8 cellular contexts compared by ENCODE assay signal in the genomic region with DNA sequence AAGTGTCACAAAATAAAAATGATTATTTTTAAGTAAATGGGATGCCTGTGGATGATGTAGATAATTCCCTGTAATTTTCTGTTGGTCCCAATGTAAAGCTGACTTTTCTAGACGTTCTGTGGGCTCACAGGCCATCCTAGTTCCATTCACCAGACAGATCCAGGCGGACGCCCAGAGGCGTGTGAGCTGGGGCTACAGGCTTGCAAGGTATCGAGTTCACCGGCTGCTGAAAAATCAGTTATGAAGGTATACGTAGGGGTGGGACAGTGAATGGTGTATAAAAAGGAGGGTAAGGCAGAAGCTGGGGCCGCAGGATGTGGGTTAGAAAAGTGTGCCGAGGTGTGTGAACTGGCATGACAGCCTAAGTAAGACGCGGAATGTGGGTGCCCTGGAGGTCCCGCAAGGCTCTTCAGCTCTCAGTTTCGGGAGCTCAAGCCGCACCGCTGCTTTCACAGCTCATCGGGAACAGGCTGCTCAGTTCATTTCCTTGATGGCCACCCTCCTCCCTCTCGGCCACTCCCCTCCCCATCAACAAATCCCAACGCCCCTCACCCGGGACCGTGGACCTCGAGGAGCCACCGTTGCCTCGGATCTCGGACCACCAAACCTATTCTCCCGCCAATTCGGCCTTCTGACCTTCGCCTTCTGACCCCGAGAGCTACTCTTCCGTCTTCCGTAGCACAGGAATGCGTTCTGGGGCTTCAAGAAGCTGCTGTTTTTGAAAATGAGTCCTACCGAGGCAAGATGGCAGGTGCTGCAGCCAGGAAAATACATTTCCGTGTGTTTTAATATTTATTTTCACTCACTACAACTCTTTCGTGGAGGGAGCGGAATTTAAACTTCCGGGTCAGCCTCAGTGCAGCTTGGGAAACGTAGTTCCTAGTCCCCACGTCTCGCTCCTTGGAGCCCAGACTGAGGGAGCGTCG.
DNase-seq lines count a peak whose midpoint lies in the region; ATAC-seq and TF ChIP-seq lines count a peak whose summit lies in the region.

A gene with protein sequence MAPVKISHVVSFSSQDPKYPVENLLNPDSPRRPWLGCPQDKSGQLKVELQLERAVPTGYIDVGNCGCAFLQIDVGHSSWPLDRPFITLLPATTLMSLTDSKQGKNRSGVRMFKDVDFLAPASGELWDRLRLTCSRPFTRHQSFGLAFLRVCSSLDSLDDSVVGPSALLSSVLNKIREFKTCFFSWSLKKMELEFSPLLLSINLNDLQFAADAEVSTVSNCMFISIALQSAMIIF (minus strand): TSS at position 782 of the 926 bp plus-strand sequence. CDS start 5,241 bp downstream, outside the sequence.

- peak; percentile 44 for DNase-seq in AG09309 (ENCODE audit: low read depth)
- DNase-seq in NCI-H2107 treated with DMSO at 0.1 percent for 48 hours (lab: John Stamatoyannopoulos, UW; ENCODE audit: unreplicated experiment): peak; percentile 90
- peak; percentile 77 for DNase-seq in UCSD-AML1 (lab: John Stamatoyannopoulos, UW; ENCODE audit: unreplicated experiment)
- DNase-seq in cerebellar cortex (ENCODE audit: low spot score): peak; percentile 95
- peak; percentile 97 for DNase-seq in kidney glomerular epithelial cell (lab: John Stamatoyannopoulos, UW)
- peak; percentile 77 for DNase-seq in stimulated activated CD4-positive, alpha-beta T cell treated with anti-CD3 and anti-CD28 coated beads, Interleukin-1b, Interleukin-23, amount 100 ng/mL, for 48 hours

- peak within 1 kb of the TSS; percentile 75 for H3K4me3 ChIP-seq in AG09309 (ENCODE audit: control insufficient read depth, low read depth, low read length)

- no peak for TF ChIP-seq CTCF in AG09309 (IDR thresholded peaks at IDR 0.05; ENCODE audit: control insufficient read depth, insufficient read depth, low read depth, low read length, missing control alignments)

- peak; percentile 57 for ATAC-seq in GM18870 (IDR thresholded peaks at IDR 0.05; ENCODE audit: unreplicated experiment)
- ATAC-seq in HG03097 (IDR thresholded peaks at IDR 0.05; ENCODE audit: low FRiP score, unreplicated experiment): peak; percentile 57

Comparison
In these comparisons a context has a peak if more than half of its experiments do, and no peak if none do; other contexts are left out.
1. Peak in every context shown above with its lines: DNase-seq, ATAC-seq and H3K4me3 ChIP-seq.
2. DNase-seq: peak in every context shown above with its lines; median percentile 97 in kidney glomerular epithelial cell; 95 in cerebellar cortex; 90 in NCI-H2107 treated with DMSO at 0.1 percent for 48 hours; 77 in UCSD-AML1; 77 in stimulated activated CD4-positive, alpha-beta T cell treated with anti-CD3 and anti-CD28 coated beads, Interleukin-1b, Interleukin-23, amount 100 ng/mL, for 48 hours; 44 in AG09309.